In the genomic region with DNA sequence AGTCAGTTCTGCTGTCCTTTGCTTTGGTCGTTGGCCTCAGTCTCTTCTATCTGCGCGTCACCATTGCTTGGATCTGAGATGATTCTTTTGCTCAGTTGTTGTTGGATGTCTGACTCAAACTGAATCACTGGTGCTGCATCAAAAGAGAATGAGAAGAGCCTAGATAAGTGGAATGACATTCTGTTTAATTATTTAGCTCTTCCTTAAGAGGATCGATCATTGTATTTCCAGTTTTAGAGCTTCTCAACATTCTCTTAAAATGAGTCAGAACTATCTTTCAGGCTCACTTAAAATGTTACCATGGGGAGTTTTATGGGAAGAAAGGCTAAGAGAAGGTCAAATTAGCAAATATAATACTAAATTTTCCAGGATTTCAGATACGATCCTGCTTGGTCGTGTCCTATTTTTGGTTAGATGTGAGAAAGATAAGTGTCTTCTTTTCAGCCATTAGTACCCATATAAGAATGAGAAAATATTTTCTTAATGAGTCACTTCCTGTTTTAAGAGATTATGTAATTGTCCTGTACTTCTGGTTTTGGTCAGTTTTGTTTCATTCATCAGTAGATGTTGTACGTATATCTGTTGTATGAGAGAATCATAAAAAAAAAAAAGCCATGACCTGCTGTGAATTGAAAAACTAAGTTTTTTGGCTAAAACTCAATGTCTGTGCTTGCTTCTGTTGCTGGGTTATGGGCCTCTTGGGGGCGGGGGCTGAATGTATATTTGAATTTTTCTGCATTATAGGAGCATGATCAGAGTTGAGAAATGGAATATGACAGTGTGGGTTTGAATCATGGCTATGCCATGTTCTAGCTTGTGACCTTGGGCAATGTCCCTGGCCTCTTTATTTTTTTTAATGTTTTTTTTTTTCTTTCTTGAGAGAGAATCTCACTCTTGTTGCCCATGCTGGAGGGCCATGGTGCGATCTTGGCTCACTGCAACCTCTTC, we compare ENCODE assay signal across 8 cellular contexts. TPM values are rescaled to one million over a fixed set of nuclear protein-coding genes. Genes with fewer than 3 reads are reported as not detected.
DNase-seq lines count a peak whose midpoint lies in the region; ATAC-seq and TF ChIP-seq lines count a peak whose summit lies in the region.

No MANE protein-coding gene starts in this region.

- H3K27me3 ChIP-seq in breast epithelium, result no peaks in the 10 kb centered on the region

- peak overlapping the region; percentile 60 to 76 for H3K27ac ChIP-seq in breast epithelium

- H3K36me3 Mint-ChIP-seq in HFFc6 (ENCODE audit: low read depth), result peaks cover 53% of the 10 kb centered on the region

- peak overlapping the region; percentile 84 for H3K4me3 Mint-ChIP-seq in HFFc6

- DNase-seq in HFFc6 (peak; percentile 96), NCI-H226 (peak; percentile 51), breast epithelium (ENCODE audit: low spot score in 2 of 2) (no peak), mucosa of descending colon (no peak), anterior cingulate cortex (lab: John Stamatoyannopoulos, UW) (no peak), cortex of kidney (lab: John Stamatoyannopoulos, UW) (no peak)
- DNase-seq in activated CD4-positive, alpha-beta T cell treated with anti-CD3 and anti-CD28 coated beads for 48 hours, result no peak

- no peaks in the 10 kb centered on the region for H3K4me1 ChIP-seq in breast epithelium
- peaks cover 32% of the 10 kb centered on the region for H3K4me1 ChIP-seq in mucosa of descending colon (ENCODE audit: low read depth)

- H3K4me1 Mint-ChIP-seq in HFFc6 (ENCODE audit: low read depth), result peaks cover 68% of the 10 kb centered on the region

- H3K4me3 ChIP-seq in breast epithelium (no peak overlapping the region), mucosa of descending colon (no peak overlapping the region)

- intact Hi-C loops in breast epithelium (cut with DNase I; ENCODE audit: low total_unique reads), result no loop called here
- intact Hi-C loops in mucosa of descending colon (cut with DNase I, micrococcal nuclease), result no loop called here

- no peaks in the 10 kb centered on the region for H3K9me3 Mint-ChIP-seq in HFFc6

- H3K36me3 ChIP-seq in breast epithelium, result peaks cover 1% of the 10 kb centered on the region
- no peaks in the 10 kb centered on the region for H3K36me3 ChIP-seq in mucosa of descending colon (ENCODE audit: low read depth)

- no peaks in the 10 kb centered on the region for H3K9me3 ChIP-seq in breast epithelium
- no peaks in the 10 kb centered on the region for H3K9me3 ChIP-seq in mucosa of descending colon

- no peak for TF ChIP-seq POLR2A in breast epithelium (IDR thresholded peaks at IDR 0.05)

- H3K27me3 Mint-ChIP-seq in HFFc6 (ENCODE audit: insufficient read depth), result peaks cover 9% of the 10 kb centered on the region

- TF ChIP-seq CTCF in HFFc6 (IDR thresholded peaks at IDR 0.05), result no peak
- TF ChIP-seq CTCF in breast epithelium (IDR thresholded peaks at IDR 0.05), result no peak
- TF ChIP-seq CTCF in mucosa of descending colon (IDR thresholded peaks at IDR 0.05), result no peak

- peak; percentile 80 for ATAC-seq in GM18498 (IDR thresholded peaks at IDR 0.05; ENCODE audit: unreplicated experiment)
- ATAC-seq in mucosa of descending colon, result peak; percentile 22

- H3K27ac Mint-ChIP-seq in HFFc6, result peak overlapping the region; percentile 99

RNA-seq across cellular contexts. Expression of gene CASP10, which starts 31.5 kb away (rescaled TPM):
- total RNA-seq in HFFc6 (2021; fragmentation: NEBNext Ultra II Directional; extraction: Animal tissue kit (Norgen Biotek cat#: 25700)), result 1 to 10 TPM in 4 of 6 experiments, under 1 TPM in 2; 0.36 to 1.9 (median 1.6) TPM
- 10 to 100 TPM in 1 of 3 donors, 1 to 10 TPM in 2; 5.7 to 13.1 (median 9.6) TPM for total RNA-seq in breast epithelium
- total RNA-seq in mucosa of descending colon, result 10 to 100 TPM; 38.6 to 66.1 (median 58.5) TPM

RNA-seq across cellular contexts. Expression of gene CFLAR, which starts 35.4 kb away (rescaled TPM):
- total RNA-seq in HFFc6 (2021; fragmentation: NEBNext Ultra II Directional; extraction: Animal tissue kit (Norgen Biotek cat#: 25700)), result 10 to 100 TPM; 56.0 to 65.1 (median 59.1) TPM
- total RNA-seq in breast epithelium, result 100 to 1,000 TPM; 180 to 322 (median 207) TPM
- total RNA-seq in mucosa of descending colon, result 100 to 1,000 TPM; 161 to 171 (median 166) TPM

Comparison
In these comparisons a context has a peak if more than half of its experiments do, and no peak if none do; other contexts are left out.
1. DNase-seq: peak in HFFc6 (single experiment) and NCI-H226 (single experiment); none in breast epithelium (0 of 2), mucosa of descending colon (0 of 3), anterior cingulate cortex (0 of 58), activated CD4-positive, alpha-beta T cell treated with anti-CD3 and anti-CD28 coated beads for 48 hours (single experiment) and cortex of kidney (single experiment).